In genomic region chr3:128835096-128835495, GRCh38 we compare ENCODE assay signal across 22 cellular contexts.
"Had no signal": no experiment of that assay in that cellular context is flagged by ENCODE, and none has a peak within 500 bp of the region (broad histone marks: within the 10 kb centered on the region; RNA-seq: fewer than 3 reads in every experiment).

No MANE protein-coding gene starts in this region.

- H3K4me1 ChIP-seq: gastrocnemius medialis, heart left ventricle, parathyroid adenoma, right lobe of liver, stomach, thyroid gland, vagina had no signal

- H3K4me2 ChIP-seq: hepatocyte had no signal

- FAIRE-seq: kidney, small intestine had no signal

- H3K9ac ChIP-seq: parathyroid adenoma had no signal

- H3K27ac ChIP-seq: gastrocnemius medialis, heart left ventricle, hepatocyte, neutrophil, parathyroid adenoma, right lobe of liver, stomach, thyroid gland, vagina had no signal

- H3K4me3 ChIP-seq: gastrocnemius medialis, heart left ventricle, hepatocyte, lung, right lobe of liver, stomach, thyroid gland, vagina had no signal

- H3K9me3 ChIP-seq: gastrocnemius medialis, heart left ventricle, neutrophil, right lobe of liver, stomach, thyroid gland, vagina had no signal

- ATAC-seq: effector memory CD8-positive, alpha-beta T cell; esophagus mucosa; gastrocnemius medialis; left lobe of liver; natural killer cell; right lobe of liver had no signal

- DNase-seq: cortex of kidney; effector memory CD8-positive, alpha-beta T cell; foreskin fibroblast; gastrocnemius medialis; heart left ventricle; kidney; natural killer cell; right lobe of liver; small intestine; stimulated activated CD4-positive, alpha-beta T cell treated with anti-CD3 and anti-CD28 coated beads, Interleukin-15, amount 100 ng/mL, for 24 hours; stimulated activated CD4-positive, alpha-beta T cell treated with anti-CD3 and anti-CD28 coated beads, Interleukin-2, amount 100 ng/mL, for 48 hours; stimulated activated naive CD4-positive, alpha-beta T cell treated with Interleukin-2 at 50 U/mL for 16 hours; stomach; thyroid gland; trophoblast cell had no signal

- H2AFZ ChIP-seq: hepatocyte, parathyroid adenoma had no signal

- H3K79me2 ChIP-seq: hepatocyte, parathyroid adenoma had no signal

- H3K27me3 ChIP-seq: gastrocnemius medialis, heart left ventricle, hepatocyte, neutrophil, right lobe of liver, stomach, thyroid gland, vagina had no signal

- H3K36me3 ChIP-seq: gastrocnemius medialis, heart left ventricle, neutrophil, right lobe of liver, stomach, thyroid gland, vagina had no signal
